ENCODE assay signal across 9 cellular contexts in genomic region chr20:9903048-9903651, GRCh38.
DNase-seq lines count a peak whose midpoint lies in the region; ATAC-seq, FAIRE-seq and TF ChIP-seq lines count a peak whose summit lies in the region.
"Had no signal": no experiment of that assay in that cellular context is flagged by ENCODE, and none has a peak within 500 bp of the region (broad histone marks: within the 10 kb centered on the region; RNA-seq: fewer than 3 reads in every experiment).

No MANE protein-coding gene starts in this region.

- no TSS peak for BruUV-seq in GM12878 (replicated peaks; lab: Mats Ljungman, UMichigan)

- H4K91ac ChIP-seq in mesenchymal stem cell (ENCODE audit: low read length) = no peak overlapping the region

- no peak overlapping the region for H3K4ac ChIP-seq in mesenchymal stem cell (ENCODE audit: low read depth in 1 of 2, low read length in 2 of 2)

- H2BK12ac ChIP-seq in mesenchymal stem cell (ENCODE audit: low read length in 2 of 2) = no peak overlapping the region

- no peaks in the 10 kb centered on the region for H3K79me2 ChIP-seq in KMS-11 (ENCODE audit: insufficient read depth, low read depth)
- no peaks in the 10 kb centered on the region for H3K79me2 ChIP-seq in GM12878 (ENCODE audit: control insufficient read depth, insufficient read depth, low read length)

- POLR2A ChIA-PET in GM10248 (lab: Yijun Ruan, JAX) = no interaction called here
- POLR2A ChIA-PET in GM12878 (lab: Charles Lee) = no interaction called here

- no peak overlapping the region for H3K23ac ChIP-seq in mesenchymal stem cell (ENCODE audit: low read length in 2 of 2)

- TF ChIP-seq RAD21 in GM12878 (IDR thresholded peaks at IDR 0.05; ENCODE audit: insufficient read depth, low read depth, low read length) = no peak

- H3K4me1 ChIP-seq in KMS-11 (ENCODE audit: low read depth, poor library complexity, severe bottlenecking) = no peaks in the 10 kb centered on the region
- no peaks in the 10 kb centered on the region for H3K4me1 ChIP-seq in GM12878 (ENCODE audit: control insufficient read depth, insufficient read depth, low read length)
- no peaks in the 10 kb centered on the region for H3K4me1 ChIP-seq in mesenchymal stem cell (ENCODE audit: control insufficient read depth, insufficient read depth, low read depth, low read length)
- no peaks in the 10 kb centered on the region for H3K4me1 ChIP-seq in esophagus squamous epithelium

- H2BK5ac ChIP-seq in mesenchymal stem cell (ENCODE audit: low read depth, low read length, poor library complexity, severe bottlenecking) = no peak overlapping the region

- SMC1A ChIA-PET in GM12878 (lab: Charles Lee; ENCODE audit: uncharacterized antibody, unreplicated experiment) = interaction anchor here (1.0 to 1.7 kb wide), 3 partner anchors 9 to 20 kb away, joined by 4 read pairs; no protein-coding TSS in a partner anchor

- H2BK15ac ChIP-seq in mesenchymal stem cell (ENCODE audit: low read depth, poor library complexity, severe bottlenecking) = no peak overlapping the region

- ATAC-seq in GM12878 = peak; percentile 53; the same call in 2 of the 3 replicates
- no peak for ATAC-seq in HG03521 (IDR thresholded peaks at IDR 0.05; ENCODE audit: unreplicated experiment)
- no peak for ATAC-seq in HG02623 (IDR thresholded peaks at IDR 0.05; ENCODE audit: unreplicated experiment)

- no peak overlapping the region for H3K14ac ChIP-seq in mesenchymal stem cell (ENCODE audit: low read length in 2 of 2)

- no peaks in the 10 kb centered on the region for H3K79me1 ChIP-seq in mesenchymal stem cell (replicated peaks; ENCODE audit: low read length, poor library complexity, severe bottlenecking)

- H3K9ac ChIP-seq in KMS-11 = no peak overlapping the region
- H3K9ac ChIP-seq in GM12878 (ENCODE audit: control insufficient read depth, insufficient read depth, low read length) = no peak overlapping the region
- no peak overlapping the region for H3K9ac ChIP-seq in mesenchymal stem cell (ENCODE audit: low read length)

- H3K9me3 ChIP-seq in GM12878 (replicated peaks; ENCODE audit: control insufficient read depth, insufficient read depth, low read length) (no peaks in the 10 kb centered on the region), mesenchymal stem cell (ENCODE audit: control insufficient read depth, low read length) (no peaks in the 10 kb centered on the region), esophagus squamous epithelium (no peaks in the 10 kb centered on the region)

- 0% methylated on average over 1 of the region's 1 CpG for WGBS in GM12878 (ENCODE audit: insufficient coverage, insufficient replicate concordance, low lambda C conversion rate, missing lambda C conversion rate)
- 0% methylated on average over 1 of the region's 1 CpG for WGBS in mesenchymal stem cell
- WGBS in esophagus squamous epithelium, 2 donors = 8 to 23% methylated on average over 1 of the region's 1 CpG

- in situ Hi-C loops in GM12878 (cut with MboI) = no loop called here

- intact Hi-C loops in GM12878 (cut with micrococcal nuclease; ENCODE audit: unreplicated experiment) (no loop called here), esophagus squamous epithelium (cut with DNase I) (no loop called here)

- TF ChIP-seq EP300 in GM12878 (IDR thresholded peaks at IDR 0.05; ENCODE audit: borderline replicate concordance in 1 of 2, control insufficient read depth in 1 of 2, low read depth in 2 of 2, low read length in 2 of 2) = no peak

- H2AFZ ChIP-seq in KMS-11 (ENCODE audit: low read depth) = no peak overlapping the region
- no peak overlapping the region for H2AFZ ChIP-seq in GM12878 (ENCODE audit: control insufficient read depth, low read depth, low read length)
- H2AFZ ChIP-seq in mesenchymal stem cell (ENCODE audit: low read depth, low read length) = no peak overlapping the region

- RAD21 ChIA-PET in GM12878 (lab: Charles Lee; ENCODE audit: unreplicated experiment) = interaction anchor here (0.7 kb wide), 1 partner anchor 286 kb away, joined by 3 read pairs; no protein-coding TSS in a partner anchor

- no peak overlapping the region for H3K18ac ChIP-seq in mesenchymal stem cell (ENCODE audit: low read depth in 1 of 2, low read length in 2 of 2)

- FAIRE-seq in GM12878 (lab: Jason Lieb, UNC) = no peak

- TF ChIP-seq POLR2A in GM12878 (IDR thresholded peaks at IDR 0.05; ENCODE audit: low read depth, low read length) = no peak
- TF ChIP-seq POLR2A in esophagus squamous epithelium (IDR thresholded peaks at IDR 0.05) = no peak

- H3K27ac ChIP-seq in KMS-11 (no peak overlapping the region), GM12878 (ENCODE audit: control insufficient read depth, insufficient read depth) (no peak overlapping the region), mesenchymal stem cell (ENCODE audit: low read length, poor library complexity, severe bottlenecking) (no peak overlapping the region), esophagus squamous epithelium (no peak overlapping the region)

- H3K4me2 ChIP-seq in KMS-11 = no peak overlapping the region
- no peak overlapping the region for H3K4me2 ChIP-seq in GM12878 (ENCODE audit: control insufficient read depth, insufficient read depth)
- H3K4me2 ChIP-seq in mesenchymal stem cell (ENCODE audit: low read length, poor library complexity, severe bottlenecking) = no peak overlapping the region

- H3K4me3 ChIP-seq in KMS-11 (IDR thresholded peaks at IDR 0.05; ENCODE audit: insufficient read depth, low read depth, low read length) (no peak overlapping the region), GM12878 (no peak overlapping the region), mesenchymal stem cell (ENCODE audit: insufficient read depth in 1 of 2, low read depth in 1 of 2, low read length in 2 of 2) (no peak overlapping the region), esophagus squamous epithelium (no peak overlapping the region)

- no peak overlapping the region for H2BK120ac ChIP-seq in mesenchymal stem cell (ENCODE audit: low read depth, low read length)

- H3K36me3 ChIP-seq in KMS-11 (ENCODE audit: insufficient read depth) = no peaks in the 10 kb centered on the region
- H3K36me3 ChIP-seq in GM12878 (ENCODE audit: control insufficient read depth in 2 of 2, insufficient read depth in 2 of 2, low read length in 1 of 2) = no peaks in the 10 kb centered on the region
- H3K36me3 ChIP-seq in mesenchymal stem cell (ENCODE audit: control insufficient read depth in 1 of 2, insufficient read depth in 2 of 2, low read depth in 1 of 2, low read length in 2 of 2) = no peaks in the 10 kb centered on the region
- no peaks in the 10 kb centered on the region for H3K36me3 ChIP-seq in esophagus squamous epithelium

- H3K27me3 ChIP-seq in KMS-11 (ENCODE audit: insufficient read depth, low read depth) (no peaks in the 10 kb centered on the region), GM12878 (replicated peaks in 1 of 2; ENCODE audit: control insufficient read depth in 2 of 2, insufficient read depth in 2 of 2, low read length in 1 of 2) (no peaks in the 10 kb centered on the region; a peak in 1 of 4 replicates), mesenchymal stem cell (ENCODE audit: control insufficient read depth in 1 of 2, insufficient read depth in 1 of 2, low read length in 2 of 2) (peaks cover 3 to 9% of the 10 kb centered on the region in 2 experiments), esophagus squamous epithelium (no peaks in the 10 kb centered on the region)

- CTCF ChIA-PET in GM10248 (lab: Yijun Ruan, JAX) = interaction anchor here (1.0 to 8.3 kb wide), 10 partner anchors 8 to 293 kb away, joined by 3 to 117 read pairs (median 6); no protein-coding TSS in a partner anchor
- CTCF ChIA-PET in GM12878 (lab: Yijun Ruan, JAX) = interaction anchor here (0.7 to 5.4 kb wide), 18 partner anchors 10 to 495 kb away, joined by 3 to 63 read pairs (median 4); no protein-coding TSS in a partner anchor

- H2AK5ac ChIP-seq in mesenchymal stem cell (ENCODE audit: low read length, severe bottlenecking) = no peak overlapping the region

- TF ChIP-seq CTCF in GM10248 (IDR thresholded peaks at IDR 0.05; ENCODE audit: control extremely low read depth, extremely low read depth, low read depth, missing control alignments) (peak; percentile 28), KMS-11 (conservative IDR thresholded peaks at IDR 0.05; ENCODE audit: low read depth, low read length) (peak; percentile 47), GM12878 (IDR thresholded peaks at IDR 0.05 in 2 of 3, conservative IDR thresholded peaks at IDR 0.05 in 1 of 3; ENCODE audit: control insufficient read depth in 2 of 3, extremely low read depth in 1 of 3, insufficient read depth in 1 of 3, low read depth in 3 of 3, low read length in 3 of 3) (peak; percentile 44 to 61 (median 61)), esophagus squamous epithelium (IDR thresholded peaks at IDR 0.05) (peak in 1 of 6 experiments; percentile 29)

- DNase-seq in GM10248 (ENCODE audit: extremely low spot score) (no peak), GM12878 (ENCODE audit: low read depth, low spot score) (no peak), mesenchymal stem cell (peak; percentile 3), esophagus squamous epithelium (lab: John Stamatoyannopoulos, UW) (no peak), anterior cingulate cortex (lab: John Stamatoyannopoulos, UW) (no peak)
- DNase-seq: stimulated activated CD4-positive, alpha-beta T cell treated with anti-CD3 and anti-CD28 coated beads, Interleukin-4, amount 100 ng/mL, for 24 hours had no signal

- H4K8ac ChIP-seq in mesenchymal stem cell (ENCODE audit: low read length) = no peak overlapping the region

- H4K20me1 ChIP-seq in KMS-11 (ENCODE audit: insufficient read depth) = no peaks in the 10 kb centered on the region
- H4K20me1 ChIP-seq in GM12878 (ENCODE audit: control insufficient read depth, insufficient read depth) = no peaks in the 10 kb centered on the region

TF ChIP-seq in GM12878, 131 proteins besides CTCF, POLR2A, EP300 and RAD21 (continues in another document):
- TF ChIP-seq NR2C2 (IDR thresholded peaks at IDR 0.05; ENCODE audit: borderline replicate concordance, control insufficient read depth, insufficient read length, low read depth) (no peak), NBN (IDR thresholded peaks at IDR 0.05) (no peak), EZH2 (IDR thresholded peaks at IDR 0.05; ENCODE audit: borderline replicate concordance, control insufficient read depth, low read depth, low read length) (no peak), CREM (IDR thresholded peaks at IDR 0.05; ENCODE audit: low read depth) (no peak), SIX5 (IDR thresholded peaks at IDR 0.05; ENCODE audit: low read depth, low read length, severe bottlenecking) (no peak), HDGF (IDR thresholded peaks at IDR 0.05) (no peak), RBBP5 (conservative IDR thresholded peaks at IDR 0.05) (no peak), SPI1 (IDR thresholded peaks at IDR 0.05; ENCODE audit: borderline replicate concordance, insufficient read depth, low read depth, low read length) (no peak)
